Comparison of ENCODE assay signal across 24 cellular contexts in the genomic region with DNA sequence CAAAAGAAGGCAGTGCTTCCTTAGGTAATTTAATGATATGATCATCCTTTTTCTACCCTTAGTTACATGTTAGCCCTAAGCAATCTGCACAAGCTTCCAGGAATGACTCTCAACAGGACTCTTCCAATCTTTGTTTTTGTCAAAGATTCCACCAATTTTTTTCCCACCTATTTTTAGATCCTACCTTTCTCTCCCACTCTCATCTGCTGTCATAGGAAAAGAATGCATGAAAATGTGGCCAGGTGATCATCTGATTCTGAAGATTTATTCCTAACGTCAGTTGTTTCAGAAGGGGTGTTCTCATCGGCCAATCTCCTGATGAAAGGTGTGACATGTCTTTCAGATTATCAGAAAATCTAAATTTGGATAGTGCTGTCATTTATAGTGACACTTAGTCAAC. TPM values are rescaled to one million over a fixed set of nuclear protein-coding genes. Genes with fewer than 3 reads are reported as not detected.
DNase-seq lines count a peak whose midpoint lies in the region; ATAC-seq and TF ChIP-seq lines count a peak whose summit lies in the region.
"Had no signal": no experiment of that assay in that cellular context is flagged by ENCODE, and none has a peak within 500 bp of the region (broad histone marks: within the 10 kb centered on the region; RNA-seq: fewer than 3 reads in every experiment).

No MANE protein-coding gene starts in this region.

- no peaks in the 10 kb centered on the region for H3K79me2 ChIP-seq in PC-3 (ENCODE audit: low read length)

- no TSS peak for BruUV-seq in PC-3 (replicated peaks; lab: Mats Ljungman, UMichigan)

- no peaks in the 10 kb centered on the region for H3K27me3 ChIP-seq in HUES64 (ENCODE audit: insufficient read depth, low read length)
- H3K27me3 ChIP-seq in dorsolateral prefrontal cortex = no peaks in the 10 kb centered on the region
- H3K27me3 ChIP-seq in iPS-20b (ENCODE audit: insufficient read depth, low read length) = no peaks in the 10 kb centered on the region
- H3K27me3 ChIP-seq in PC-3 (ENCODE audit: low read length) = no peaks in the 10 kb centered on the region
- H3K27me3 ChIP-seq: SJSA1 had no signal

- no peak for ATAC-seq in PC-3
- ATAC-seq in GM18505 (IDR thresholded peaks at IDR 0.05; ENCODE audit: unreplicated experiment) = no peak
- ATAC-seq: GM12878 had no signal

- no peaks in the 10 kb centered on the region for H3F3A ChIP-seq in PC-3 (ENCODE audit: low read length, unreplicated experiment)

- H3K27ac ChIP-seq in HUES64 (ENCODE audit: low read depth, low read length) (0 out of 2 replicates have a peak overlapping the region, but pooled peaks have one; percentile 21), dorsolateral prefrontal cortex (peak overlapping the region in 57 of 59 donors; percentile 50 to 99 (median 94)), iPS-20b (ENCODE audit: low read length) (peak overlapping the region; percentile 11), substantia nigra (ENCODE audit: low read depth, low read length, poor library complexity, severe bottlenecking) (peak overlapping the region; percentile 93), PC-3 (ENCODE audit: low read length) (no peak overlapping the region)
- H3K27ac ChIP-seq: KMS-11, SJSA1 had no signal

- POLR2A ChIA-PET in PC-3 (lab: Charles Lee; ENCODE audit: unreplicated experiment) = no interaction called here

- CTCF ChIA-PET in PC-3 (lab: Charles Lee) = no interaction called here

- H3K4me1 ChIP-seq in HUES64 (ENCODE audit: insufficient read depth, low read length) (peaks cover 29% of the 10 kb centered on the region), iPS-20b (ENCODE audit: insufficient read depth, low read length) (peaks cover 30% of the 10 kb centered on the region; the same call in 1 of the 2 replicates), PC-3 (ENCODE audit: insufficient read depth, low read length) (no peaks in the 10 kb centered on the region)
- H3K4me1 ChIP-seq: Caco-2, SJSA1 had no signal

- no peaks in the 10 kb centered on the region for H3K36me3 ChIP-seq in HUES64 (ENCODE audit: insufficient read depth, low read length)
- H3K36me3 ChIP-seq in iPS-20b (ENCODE audit: insufficient read depth, low read depth, low read length) = no peaks in the 10 kb centered on the region
- no peaks in the 10 kb centered on the region for H3K36me3 ChIP-seq in PC-3 (ENCODE audit: low read depth, low read length)
- H3K36me3 ChIP-seq: SJSA1 had no signal

- 88% methylated on average over 2 of the region's 2 CpGs for WGBS in HUES64

- no peak overlapping the region for H2AFZ ChIP-seq in PC-3 (ENCODE audit: low read length)

- no peak overlapping the region for H3K4me2 ChIP-seq in PC-3 (ENCODE audit: low read length)
- H3K4me2 ChIP-seq: KMS-11 had no signal

- H3K9ac ChIP-seq in HUES64 (ENCODE audit: low read depth, low read length) (no peak overlapping the region), iPS-20b (ENCODE audit: low read depth, low read length) (no peak overlapping the region), PC-3 (ENCODE audit: low read length) (no peak overlapping the region)
- H3K9ac ChIP-seq: KMS-11 had no signal

- H4K20me1 ChIP-seq in PC-3 (ENCODE audit: low read length) = no peaks in the 10 kb centered on the region

- no peaks in the 10 kb centered on the region for H3K9me2 ChIP-seq in PC-3 (replicated peaks; ENCODE audit: low read length)

- no peak for TF ChIP-seq CTCF in dorsolateral prefrontal cortex (IDR thresholded peaks at IDR 0.05 in 54 of 56, conservative IDR thresholded peaks at IDR 0.05 in 2 of 56; ENCODE audit: low read depth in 1 of 56, partially characterized antibody in 56 of 56)
- no peak for TF ChIP-seq CTCF in PC-3 (conservative IDR thresholded peaks at IDR 0.05; ENCODE audit: low read depth, low read length)

- DNase-seq in dorsolateral prefrontal cortex = no peak
- DNase-seq in substantia nigra (lab: John Stamatoyannopoulos, UW) = no peak
- no peak for DNase-seq in PC-3
- DNase-seq in ureter (ENCODE audit: low spot score) = no peak
- no peak for DNase-seq in GDM1 (lab: John Stamatoyannopoulos, UW)
- DNase-seq: C1 segment of cervical spinal cord; Caco-2; CD4-positive, alpha-beta memory T cell; IMR-90; MM.1S; NCI-H2029 treated with DMSO at 0.1 percent for 48 hours; NCI-H526; NCI-H82; Right ventricle myocardium superior; RPMI8226 had no signal

- TF ChIP-seq POLR2A in GM18505 (IDR thresholded peaks at IDR 0.05; ENCODE audit: borderline replicate concordance, extremely low read depth, insufficient read depth, insufficient read length) = no peak

- H3K4me3 ChIP-seq in HUES64 (ENCODE audit: low read length) = no peak overlapping the region
- H3K4me3 ChIP-seq in dorsolateral prefrontal cortex = peak overlapping the region in 7 of 59 donors; percentile 15 to 33 (median 24)
- H3K4me3 ChIP-seq in iPS-20b (ENCODE audit: low read length) = no peak overlapping the region
- H3K4me3 ChIP-seq in PC-3 (ENCODE audit: low read length) = no peak overlapping the region
- H3K4me3 ChIP-seq: GM12878, SJSA1 had no signal

- intact Hi-C loops in dorsolateral prefrontal cortex (cut with DNase I) = loop anchor here in 1 of 2 donors (5.0 kb wide), 1 partner anchor 33 kb away; no protein-coding TSS in a partner anchor
- intact Hi-C loops in PC-3 (cut with micrococcal nuclease) = no loop called here

- H3K9me3 ChIP-seq in HUES64 (ENCODE audit: insufficient read depth, low read depth, low read length) (no peaks in the 10 kb centered on the region), iPS-20b (ENCODE audit: insufficient read depth, low read depth, low read length) (no peaks in the 10 kb centered on the region), PC-3 (ENCODE audit: low read length) (no peaks in the 10 kb centered on the region)
- H3K9me3 ChIP-seq: Caco-2, SJSA1 had no signal

RNA-seq across cellular contexts. Expression of gene CCDC54, which starts 7.2 kb away (rescaled TPM):
- not detected for polyA plus RNA-seq in HUES64 (2013, experiment 1 of 2)
- not detected for polyA plus RNA-seq in HUES64 (2013, experiment 2 of 2)
- total RNA-seq in dorsolateral prefrontal cortex (1 to 10 TPM in 11 of 120 experiments, under 1 TPM in 54, not detected in 55; 0.26 to 2.7 (median 0.68) TPM), PC-3 (2014; rRNA removed) (not detected in 2 replicates), ureter (not detected)
- total RNA-seq: A673; Caco-2; CD4-positive, alpha-beta memory T cell; GM12878; H4; HT1080; IMR-90; Right ventricle myocardium superior; SJSA1 had no signal
- polyA plus RNA-seq: GM12878, IMR-90 had no signal
